Comparison of ENCODE assay signal across 9 cellular contexts in genomic region chr5:147857302-147858129, GRCh38. TPM values are rescaled to one million over a fixed set of nuclear protein-coding genes. Genes with fewer than 3 reads are reported as not detected.
DNase-seq lines count a peak whose midpoint lies in the region; ATAC-seq, FAIRE-seq and TF ChIP-seq lines count a peak whose summit lies in the region.
"Had no signal": no experiment of that assay in that cellular context is flagged by ENCODE, and none has a peak within 500 bp of the region (broad histone marks: within the 10 kb centered on the region; RNA-seq: fewer than 3 reads in every experiment).

No MANE protein-coding gene starts in this region.

- dilution Hi-C loops in endothelial cell of umbilical vein (cut with MboI; ENCODE audit: extremely low pct_ligation_motif_present, low sequenced_read_pairs): no loop called here

- H3K4me3 Mint-ChIP-seq in naive B cell: no peak overlapping the region

- H3K9me1 ChIP-seq in endothelial cell of umbilical vein (replicated peaks; ENCODE audit: control insufficient read depth, extremely low read depth, insufficient read depth, low read length): no peaks in the 10 kb centered on the region

- no peak for ATAC-seq in naive B cell (ENCODE audit: low read depth in 2 of 2)

- H3K4me3 ChIP-seq in HEK293 (ENCODE audit: low read depth, low read length) (no peak overlapping the region), MG63 (no peak overlapping the region), endothelial cell of umbilical vein (replicated peaks in 1 of 3; ENCODE audit: insufficient read depth in 1 of 3, low read depth in 1 of 3, low read length in 3 of 3) (no peak overlapping the region)

- DNase-seq in GM03348 (ENCODE audit: low spot score) (peak; percentile 62), MG63 (peak; percentile 38), endothelial cell of umbilical vein (ENCODE audit: low read depth, low spot score) (peak; percentile 76), naive B cell (peak; percentile 0), superior temporal gyrus (ENCODE audit: extremely low spot score) (peak; percentile 92)
- peak; percentile 67 for DNase-seq in activated CD4-positive, alpha-beta T cell treated with anti-CD3 and anti-CD28 coated beads for 48 hours

- POLR2A ChIA-PET in HEK293 (lab: Yijun Ruan, JAX): no interaction called here
- POLR2A ChIA-PET in endothelial cell of umbilical vein (lab: Charles Lee): no interaction called here

- peaks cover 10% of the 10 kb centered on the region for H3K27me3 ChIP-seq in MG63
- H3K27me3 ChIP-seq in endothelial cell of umbilical vein (ENCODE audit: control insufficient read depth in 2 of 2, insufficient read depth in 2 of 2, low read length in 2 of 2): no peaks in the 10 kb centered on the region

- H3K36me3 ChIP-seq in HEK293 (ENCODE audit: control insufficient read depth in 2 of 2, insufficient read depth in 1 of 2, low read length in 2 of 2): no peaks in the 10 kb centered on the region
- H3K36me3 ChIP-seq in MG63: no peaks in the 10 kb centered on the region
- no peaks in the 10 kb centered on the region for H3K36me3 ChIP-seq in endothelial cell of umbilical vein (ENCODE audit: control insufficient read depth in 2 of 2, extremely low read depth in 1 of 2, insufficient read depth in 2 of 2, low read length in 2 of 2)

- BruUV-seq in endothelial cell of umbilical vein (replicated peaks; lab: Mats Ljungman, UMichigan): no TSS peak

- H3K4me1 ChIP-seq in HEK293 (ENCODE audit: control insufficient read depth, insufficient read depth, low read length) (no peaks in the 10 kb centered on the region), endothelial cell of umbilical vein (ENCODE audit: control insufficient read depth, extremely low read depth, insufficient read depth, low read length) (no peaks in the 10 kb centered on the region)

- intact Hi-C loops in endothelial cell of umbilical vein (cut with micrococcal nuclease): loop anchor here (1.0 to 10.0 kb wide), 5 partner anchors 30 to 874 kb away; no protein-coding TSS in a partner anchor

- peak; percentile 85 for FAIRE-seq in endothelial cell of umbilical vein (lab: Jason Lieb, UNC)

- no peak overlapping the region for H2AFZ ChIP-seq in endothelial cell of umbilical vein (ENCODE audit: low read depth, low read length)

- H3K27ac Mint-ChIP-seq in naive B cell: no peak overlapping the region

- no peaks in the 10 kb centered on the region for H3K79me2 ChIP-seq in endothelial cell of umbilical vein (ENCODE audit: control insufficient read depth, insufficient read depth, low read length)

- TF ChIP-seq POLR2A in endothelial cell of umbilical vein (IDR thresholded peaks at IDR 0.05; ENCODE audit: low read depth, low read length): no peak

- H4K20me1 ChIP-seq in endothelial cell of umbilical vein (replicated peaks; ENCODE audit: control insufficient read depth, extremely low read depth, insufficient read depth, low read length): no peaks in the 10 kb centered on the region

- no peaks in the 10 kb centered on the region for H3K36me3 Mint-ChIP-seq in naive B cell

- H3K4me1 Mint-ChIP-seq in naive B cell: no peaks in the 10 kb centered on the region

- peaks cover 4 to 8% (median 7%) of the 10 kb centered on the region in 3 donors for H3K27me3 Mint-ChIP-seq in naive B cell

- no peaks in the 10 kb centered on the region for H3K9me3 Mint-ChIP-seq in naive B cell

- H3K9ac ChIP-seq in endothelial cell of umbilical vein (replicated peaks; ENCODE audit: extremely low read depth, insufficient read depth, low read length): no peak overlapping the region

- CTCF ChIA-PET in HEK293 (lab: Yijun Ruan, JAX) (interaction anchor here (0.6 to 9.4 kb wide), 50 partner anchors 12 to 1177 kb away, joined by 3 to 172 read pairs (median 4); partner anchors contain the start of gene SCGB3A2), endothelial cell of umbilical vein (lab: Charles Lee) (interaction anchor here (0.6 to 12.6 kb wide), 41 partner anchors 9 to 875 kb away, joined by 3 to 170 read pairs (median 5); no protein-coding TSS in a partner anchor)

- H3K4me2 ChIP-seq in endothelial cell of umbilical vein (ENCODE audit: insufficient read depth, low read length): no peak overlapping the region

- TF ChIP-seq CTCF in 22Rv1 (IDR thresholded peaks at IDR 0.05): peak; percentile 91
- TF ChIP-seq CTCF in HEK293 (tag by site-specific recombination; IDR thresholded peaks at IDR 0.05): no peak
- peak; percentile 63 to 67 for TF ChIP-seq CTCF in endothelial cell of umbilical vein (IDR thresholded peaks at IDR 0.05; ENCODE audit: extremely low read depth in 1 of 2, insufficient read depth in 1 of 2, low read depth in 1 of 2, low read length in 2 of 2)

- H3K9me3 ChIP-seq in HEK293 (ENCODE audit: control insufficient read depth, insufficient read depth, low read depth, low read length) (no peaks in the 10 kb centered on the region), MG63 (no peaks in the 10 kb centered on the region), endothelial cell of umbilical vein (replicated peaks; ENCODE audit: control insufficient read depth, insufficient read depth, low read length) (no peaks in the 10 kb centered on the region)

- no peak overlapping the region for H3K27ac ChIP-seq in 22Rv1
- H3K27ac ChIP-seq in HEK293 (ENCODE audit: extremely low read depth, low read depth, low read length): no peak overlapping the region
- no peak overlapping the region for H3K27ac ChIP-seq in endothelial cell of umbilical vein (ENCODE audit: insufficient read depth, low read depth, low read length)

TF ChIP-seq in HEK293, 187 proteins besides CTCF, POLR2A, EP300 and RAD21:
- TF ChIP-seq ZNF112 (tag by site-specific recombination; IDR thresholded peaks at IDR 0.05): no peak
- TF ChIP-seq ZNF654 (tag by site-specific recombination; IDR thresholded peaks at IDR 0.05; ENCODE audit: low read depth): peak; percentile 81

TF ChIP-seq in endothelial cell of umbilical vein, 7 proteins besides CTCF, POLR2A, EP300 and RAD21:
- no peak for TF ChIP-seq FOS (IDR thresholded peaks at IDR 0.05; ENCODE audit: borderline replicate concordance, insufficient read depth, low read length)
- no peak for TF ChIP-seq EZH2 (IDR thresholded peaks at IDR 0.05; ENCODE audit: borderline replicate concordance, low read depth, low read length, severe bottlenecking)
- TF ChIP-seq JUN (IDR thresholded peaks at IDR 0.05; ENCODE audit: borderline replicate concordance, insufficient read depth, insufficient read length, low read depth): no peak
- no peak for TF ChIP-seq POLR2AphosphoS5 (IDR thresholded peaks at IDR 0.05; ENCODE audit: insufficient read depth, low read depth, low read length)
- no peak for TF ChIP-seq GATA2 (IDR thresholded peaks at IDR 0.05; ENCODE audit: insufficient read depth, insufficient read length, low read depth, low read length)
- TF ChIP-seq MYC (IDR thresholded peaks at IDR 0.05; ENCODE audit: low read depth, low read length): no peak

RNA-seq across cellular contexts. Expression of gene SCGB3A2, which starts 21.0 kb away (rescaled TPM):
- not detected in 2 replicates for total RNA-seq in MG63 (2014; rRNA removed; shearing (Covaris generic); ENCODE audit: low replicate concordance)
- total RNA-seq in endothelial cell of umbilical vein: not detected in 2 replicates
- polyA plus RNA-seq in endothelial cell of umbilical vein (not detected in 2 replicates), naive B cell (ENCODE audit: low read depth in 6 of 6) (not detected)
- polyA plus RNA-seq in endothelial cell of umbilical vein (2011; cell fraction: cytosol; rRNA removed): not detected in 2 replicates
- polyA plus RNA-seq in endothelial cell of umbilical vein (2011; cell fraction: nucleus; rRNA removed): not detected in 2 replicates
- not detected in 2 replicates for polyA plus RNA-seq in endothelial cell of umbilical vein (2012)
- polyA minus RNA-seq in endothelial cell of umbilical vein: not detected in 2 replicates
- polyA minus RNA-seq in endothelial cell of umbilical vein (2011; cell fraction: cytosol; rRNA and poly(A)+ RNA removed): not detected
- not detected in 2 replicates for polyA minus RNA-seq in endothelial cell of umbilical vein (2011; cell fraction: nucleus; rRNA and poly(A)+ RNA removed)
- total RNA-seq: urinary bladder had no signal
- polyA plus RNA-seq: urinary bladder had no signal

RNA-seq across cellular contexts. Expression of gene SPINK1, which starts 26.0 kb away (rescaled TPM):
- total RNA-seq in MG63 (2014; rRNA removed; shearing (Covaris generic); ENCODE audit: low replicate concordance): not detected in 2 replicates
- total RNA-seq in endothelial cell of umbilical vein: not detected in 2 replicates
- polyA plus RNA-seq in endothelial cell of umbilical vein (not detected in 2 replicates), naive B cell (ENCODE audit: low read depth in 6 of 6) (not detected)
- not detected in 2 replicates for polyA plus RNA-seq in endothelial cell of umbilical vein (2011; cell fraction: cytosol; rRNA removed)
- polyA plus RNA-seq in endothelial cell of umbilical vein (2011; cell fraction: nucleus; rRNA removed): not detected in 2 replicates
- not detected in 2 replicates for polyA plus RNA-seq in endothelial cell of umbilical vein (2012)
- polyA minus RNA-seq in endothelial cell of umbilical vein: not detected in 2 replicates
- not detected for polyA minus RNA-seq in endothelial cell of umbilical vein (2011; cell fraction: cytosol; rRNA and poly(A)+ RNA removed)
- not detected in 2 replicates for polyA minus RNA-seq in endothelial cell of umbilical vein (2011; cell fraction: nucleus; rRNA and poly(A)+ RNA removed)

RNA-seq across cellular contexts. Expression of gene C5orf46, which starts 48.8 kb away (rescaled TPM):
- total RNA-seq in MG63 (2014; rRNA removed; shearing (Covaris generic); ENCODE audit: low replicate concordance): 6.0 TPM in 1 of 2 replicates, not detected in the other
- not detected in 2 replicates for total RNA-seq in endothelial cell of umbilical vein
- polyA plus RNA-seq in endothelial cell of umbilical vein (0.66 and 2.3 TPM in 2 replicates), naive B cell (ENCODE audit: low read depth in 6 of 6) (not detected)
- 1.0 and 1.1 TPM in 2 replicates for polyA plus RNA-seq in endothelial cell of umbilical vein (2011; cell fraction: cytosol; rRNA removed)
- polyA plus RNA-seq in endothelial cell of umbilical vein (2011; cell fraction: nucleus; rRNA removed): 0.93 and 1.1 TPM in 2 replicates
- polyA plus RNA-seq in endothelial cell of umbilical vein (2012): 0.78 and 2.2 TPM in 2 replicates
- 0.42 TPM in 1 of 2 replicates, not detected in the other for polyA minus RNA-seq in endothelial cell of umbilical vein
- not detected for polyA minus RNA-seq in endothelial cell of umbilical vein (2011; cell fraction: cytosol; rRNA and poly(A)+ RNA removed)
- 1.9 TPM in 1 of 2 replicates, not detected in the other for polyA minus RNA-seq in endothelial cell of umbilical vein (2011; cell fraction: nucleus; rRNA and poly(A)+ RNA removed)
- polyA plus RNA-seq: urinary bladder had no signal

Comparison
In these comparisons a context has a peak if more than half of its experiments do, and no peak if none do; other contexts are left out.
1. DNase-seq: peak in every context shown above with its lines; median percentile 92 in superior temporal gyrus; 76 in endothelial cell of umbilical vein; 67 in activated CD4-positive, alpha-beta T cell treated with anti-CD3 and anti-CD28 coated beads for 48 hours; 62 in GM03348; 38 in MG63; 0 in naive B cell.